8 cellular contexts compared by ENCODE assay signal in the genomic region with DNA sequence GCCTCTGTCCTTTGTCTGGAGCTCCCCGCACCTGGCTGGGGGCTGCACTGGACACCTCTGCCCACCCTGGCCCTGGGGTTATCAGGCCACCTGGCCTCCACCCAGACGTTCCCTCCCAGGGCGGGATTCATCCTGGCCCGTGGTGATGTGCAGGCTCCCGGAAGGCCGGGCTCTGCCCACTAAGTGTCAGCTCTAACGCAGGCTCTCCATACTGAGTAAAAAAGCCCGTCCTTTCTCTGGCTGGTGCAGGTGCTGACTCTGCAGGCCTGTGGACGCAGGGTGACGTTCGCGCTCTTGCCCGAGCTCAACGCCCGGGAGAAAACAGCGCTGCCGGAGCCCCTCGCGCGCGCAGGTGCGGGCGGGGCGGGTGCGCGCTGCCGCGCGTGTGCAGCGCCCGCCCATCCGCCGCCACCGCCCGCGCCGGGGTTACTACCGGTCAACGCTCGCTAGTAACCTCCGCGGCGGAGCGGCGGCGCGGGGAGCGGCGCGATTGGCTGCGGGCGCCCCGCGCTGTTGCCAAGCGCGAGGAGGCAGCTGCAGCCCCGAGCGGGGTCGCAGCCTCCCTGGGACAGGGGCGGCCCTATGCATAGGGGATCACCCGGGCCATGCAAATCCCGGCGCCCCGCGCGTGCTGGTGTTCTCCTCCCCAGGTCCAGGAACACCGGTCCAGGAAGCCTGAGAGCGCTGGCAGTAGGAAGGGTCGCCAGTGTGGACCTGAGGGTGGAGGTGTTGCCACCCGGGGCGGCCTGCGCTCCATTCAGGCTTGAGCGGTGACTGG. TPM values are rescaled to one million over a fixed set of nuclear protein-coding genes. Genes with fewer than 3 reads are reported as not detected.
DNase-seq lines count a peak whose midpoint lies in the region; ATAC-seq, FAIRE-seq and TF ChIP-seq lines count a peak whose summit lies in the region.

No MANE protein-coding gene starts in this region.

- H3K27me3 Mint-ChIP-seq in neural crest cell (ENCODE audit: low read depth) = peaks cover 19% of the 10 kb centered on the region

- H3K9me3 Mint-ChIP-seq in neural crest cell = no peaks in the 10 kb centered on the region

- DNase-seq in GM12891 (ENCODE audit: insufficient read length, low spot score) (peak; percentile 62), HL-60 (ENCODE audit: low read depth in 1 of 2, low spot score in 1 of 2) (peak; percentile 38 to 40), RPMI7951 (ENCODE audit: low read depth) (peak; percentile 9), foreskin keratinocyte (peak in 1 of 2 donors; percentile 36), neural crest cell (ENCODE audit: low read depth, low spot score) (peak; percentile 62), substantia nigra (lab: John Stamatoyannopoulos, UW) (peak in 33 of 49 donors; percentile 30 to 88 (median 64))
- DNase-seq in activated T-helper 9 cell treated with anti-CD3 and anti-CD28 coated beads, Interleukin-2, amount 50 U/mL, for 16 hours (ENCODE audit: low read depth) = peak; percentile 67

- ATAC-seq in foreskin keratinocyte (peak; percentile 81), GM19395 (IDR thresholded peaks at IDR 0.05; ENCODE audit: unreplicated experiment) (no peak)

- peak overlapping the region; percentile 40 for H3K4me3 ChIP-seq in HL-60 (replicated peaks; ENCODE audit: insufficient read depth, low read length)

- H3K4me1 ChIP-seq in foreskin keratinocyte = peaks cover 10% of the 10 kb centered on the region

- no peak for TF ChIP-seq POLR2A in GM12891 (IDR thresholded peaks at IDR 0.05; ENCODE audit: low read depth, low read length)

- TF ChIP-seq CTCF in HL-60 (IDR thresholded peaks at IDR 0.05; ENCODE audit: insufficient read depth, low read length) (no peak), foreskin keratinocyte (conservative IDR thresholded peaks at IDR 0.05) (no peak), neural crest cell (conservative IDR thresholded peaks at IDR 0.05) (no peak)

- H3K27ac ChIP-seq in HL-60 (replicated peaks) = no peak overlapping the region
- H3K27ac ChIP-seq in foreskin keratinocyte = peak overlapping the region; percentile 39
- peak overlapping the region; percentile 76 for H3K27ac ChIP-seq in substantia nigra (ENCODE audit: low read depth, low read length, poor library complexity, severe bottlenecking)

- no peaks in the 10 kb centered on the region for H3K36me3 Mint-ChIP-seq in neural crest cell (ENCODE audit: low read depth)

- H3K27me3 ChIP-seq in HL-60 (ENCODE audit: insufficient read depth, poor library complexity, severe bottlenecking) = no peaks in the 10 kb centered on the region
- H3K27me3 ChIP-seq in foreskin keratinocyte = peaks cover 38% of the 10 kb centered on the region

- FAIRE-seq in GM12891 (lab: Jason Lieb, UNC) = peak; percentile 74

- H3K4me3 Mint-ChIP-seq in neural crest cell = peak overlapping the region; percentile 76

- H3K4me1 Mint-ChIP-seq in neural crest cell = peaks cover 45% of the 10 kb centered on the region

- no peak overlapping the region for H3K27ac Mint-ChIP-seq in neural crest cell (ENCODE audit: unreplicated experiment)

TF ChIP-seq in GM12891, 5 proteins besides CTCF, POLR2A, EP300 and RAD21:
- TF ChIP-seq POLR2AphosphoS5 (IDR thresholded peaks at IDR 0.05; ENCODE audit: low read depth, low read length) (no peak), TAF1 (IDR thresholded peaks at IDR 0.05; ENCODE audit: low read depth, low read length) (no peak), PAX5 (IDR thresholded peaks at IDR 0.05; ENCODE audit: insufficient read depth, low read length, severe bottlenecking) (no peak), SPI1 (IDR thresholded peaks at IDR 0.05; ENCODE audit: low read depth, low read length) (no peak), POU2F2 (IDR thresholded peaks at IDR 0.05; ENCODE audit: low read depth, low read length) (no peak)

RNA-seq across cellular contexts. Expression of gene ABCG1, which starts 15.7 kb away (rescaled TPM):
- polyA plus RNA-seq in GM12891 (2012; ENCODE audit: low read depth, missing spikeins) = 2.5 TPM
- not detected in 2 replicates for total RNA-seq in RPMI7951 (2014; rRNA removed; shearing (Covaris generic))
- total RNA-seq in foreskin keratinocyte = 2.3 and 4.4 TPM in 2 replicates
- polyA plus RNA-seq in foreskin keratinocyte = 1.5 and 2.5 TPM in 2 replicates
- 2.8 and 3.3 TPM in 2 replicates for total RNA-seq in neural crest cell
